Comparison of ENCODE assay signal across 8 cellular contexts in genomic region chr17:15966183-15966878, GRCh38. TPM values are rescaled to one million over a fixed set of nuclear protein-coding genes. Genes with fewer than 3 reads are reported as not detected.
DNase-seq lines count a peak whose midpoint lies in the region; ATAC-seq and TF ChIP-seq lines count a peak whose summit lies in the region.

No MANE protein-coding gene starts in this region.

- 5% methylated on average over 13 of the region's 13 CpGs for WGBS in HUES64
- WGBS in heart left ventricle, 4 donors, result 61 to 66% (median 64%) methylated on average over 13 of the region's 13 CpGs

- CTCF ChIA-PET in RWPE1 (lab: Yijun Ruan, JAX), result no interaction called here

- H3K4me3 ChIP-seq in HUES64 (ENCODE audit: low read length) (peak overlapping the region; percentile 41), heart left ventricle (peak overlapping the region in 1 of 12 donors; percentile 5)

- H3K36me3 ChIP-seq in HUES64 (ENCODE audit: insufficient read depth, low read length) (no peaks in the 10 kb centered on the region), heart left ventricle (no peaks in the 10 kb centered on the region)

- peak overlapping the region; percentile 70 for H3K9ac ChIP-seq in HUES64 (ENCODE audit: low read depth, low read length)

- DNase-seq in RWPE1 (ENCODE audit: low spot score) (no peak), heart left ventricle (no peak), putamen (ENCODE audit: low spot score) (peak; percentile 63)
- no peak for DNase-seq in activated naive CD4-positive, alpha-beta T cell treated with anti-CD3 and anti-CD28 coated beads, Interleukin-2, amount 50 U/mL, for 16 hours

- TF ChIP-seq POLR2A in heart left ventricle (IDR thresholded peaks at IDR 0.05), result no peak

- intact Hi-C loops in heart left ventricle (cut with DNase I), result no loop called here

- H3K9me3 ChIP-seq in HUES64 (ENCODE audit: insufficient read depth, low read depth, low read length) (no peaks in the 10 kb centered on the region), heart left ventricle (no peaks in the 10 kb centered on the region)

- POLR2A ChIA-PET in RWPE1 (lab: Yijun Ruan, JAX; ENCODE audit: low non-redundant PET), result no interaction called here

- H3K27me3 ChIP-seq in HUES64 (ENCODE audit: insufficient read depth, low read length) (no peaks in the 10 kb centered on the region), heart left ventricle (no peaks in the 10 kb centered on the region)

- peaks cover 46% of the 10 kb centered on the region for H3K4me1 ChIP-seq in HUES64 (ENCODE audit: insufficient read depth, low read length)
- peaks cover 0 to 26% (median 0%) of the 10 kb centered on the region in 12 donors for H3K4me1 ChIP-seq in heart left ventricle

- H3K27ac ChIP-seq in HUES64 (ENCODE audit: low read depth, low read length) (peak overlapping the region; percentile 99), RWPE1 (peak overlapping the region; percentile 59), heart left ventricle (peak overlapping the region in 10 of 12 donors; percentile 0 to 76 (median 37))

- no peak for TF ChIP-seq CTCF in RWPE1 (conservative IDR thresholded peaks at IDR 0.05; ENCODE audit: low read depth)
- no peak for TF ChIP-seq CTCF in heart left ventricle (IDR thresholded peaks at IDR 0.05)

- ATAC-seq in heart left ventricle, result peak in 2 of 4 donors; percentile 30 to 47
- no peak for ATAC-seq in GM18868 (IDR thresholded peaks at IDR 0.05; ENCODE audit: unreplicated experiment)
- no peak for ATAC-seq in HG02678 (IDR thresholded peaks at IDR 0.05; ENCODE audit: unreplicated experiment)
- ATAC-seq in HG03571 (IDR thresholded peaks at IDR 0.05; ENCODE audit: unreplicated experiment), result no peak

RNA-seq across cellular contexts. Expression of gene ADORA2B, which starts 21.4 kb away (rescaled TPM):
- polyA plus RNA-seq in HUES64 (2013, experiment 1 of 2), result 2.0 TPM
- polyA plus RNA-seq in HUES64 (2013, experiment 2 of 2), result 3.1 TPM
- total RNA-seq in heart left ventricle, result 1 to 10 TPM in 4 of 9 donors, under 1 TPM in 5; 0.65 to 3.1 (median 0.95) TPM
- polyA plus RNA-seq in heart left ventricle, result under 1 TPM; 0.61 to 0.68 TPM

RNA-seq across cellular contexts. Expression of gene ZSWIM7, which starts 33.2 kb away (rescaled TPM):
- 41.6 TPM for polyA plus RNA-seq in HUES64 (2013, experiment 1 of 2)
- 47.5 TPM for polyA plus RNA-seq in HUES64 (2013, experiment 2 of 2)
- total RNA-seq in heart left ventricle, result 10 to 100 TPM; 15.3 to 41.8 (median 31.4) TPM
- 10 to 100 TPM; 35.7 to 47.3 TPM for polyA plus RNA-seq in heart left ventricle

RNA-seq across cellular contexts. Expression of gene TTC19, which starts 33.3 kb away (rescaled TPM):
- polyA plus RNA-seq in HUES64 (2013, experiment 1 of 2), result 41.9 TPM
- polyA plus RNA-seq in HUES64 (2013, experiment 2 of 2), result 46.1 TPM
- total RNA-seq in heart left ventricle, result 10 to 100 TPM; 23.3 to 47.0 (median 29.0) TPM
- polyA plus RNA-seq in heart left ventricle, result 10 to 100 TPM; 10.3 to 28.6 TPM

Comparison
In these comparisons a context has a peak if more than half of its experiments do, and no peak if none do; other contexts are left out.
1. H3K27ac ChIP-seq: peak in every context shown above with its lines; median percentile 99 in HUES64; 59 in RWPE1; 37 in heart left ventricle.